Comparison of ENCODE assay signal across 9 cellular contexts in genomic region chr1:145079737-145080136, GRCh38. TPM values are rescaled to one million over a fixed set of nuclear protein-coding genes. Genes with fewer than 3 reads are reported as not detected.
DNase-seq lines count a peak whose midpoint lies in the region; ATAC-seq and TF ChIP-seq lines count a peak whose summit lies in the region.
"Not testable (repeated sequence)": the region's sequence is repeated elsewhere in the genome, so short reads cannot be mapped to it uniquely, and the experiment has no call there.
"Had no signal": no experiment of that assay in that cellular context is flagged by ENCODE, and none has a peak within 500 bp of the region (broad histone marks: within the 10 kb centered on the region; RNA-seq: fewer than 3 reads in every experiment).

No MANE protein-coding gene starts in this region.

- not testable (repeated sequence) for H3K36me3 ChIP-seq in left lung

- in situ Hi-C loops in KBM-7 (cut with MboI; ENCODE audit: low pct_unique_long_range_greater_than_20kb, low sequenced_read_pairs); SK-MEL-5 (cut with HindIII; ENCODE audit: low pct_unique_long_range_greater_than_20kb, low sequenced_read_pairs): not testable (repeated sequence)

- not testable (repeated sequence) for H3K4me1 ChIP-seq in left lung

- H3K27me3 Mint-ChIP-seq in naive B cell; stimulated activated naive B cell treated with anti-CD40 and anti-IgM and Interleukin-4, amounts not matched to agents 10 μg/mL and 1 μg/mL and 100 μg/mL, for 72 hours: not testable (repeated sequence)

- H3K9me3 Mint-ChIP-seq in naive B cell; stimulated activated naive B cell treated with anti-CD40 and anti-IgM and Interleukin-4, amounts not matched to agents 10 μg/mL and 1 μg/mL and 100 μg/mL, for 72 hours: not testable (repeated sequence)

- not testable (repeated sequence) for H3K36me3 Mint-ChIP-seq in naive B cell; stimulated activated naive B cell treated with anti-CD40 and anti-IgM and Interleukin-4, amounts not matched to agents 10 μg/mL and 1 μg/mL and 100 μg/mL, for 72 hours

- not testable (repeated sequence) for H3K4me3 Mint-ChIP-seq in naive B cell; stimulated activated naive B cell treated with anti-CD40 and anti-IgM and Interleukin-4, amounts not matched to agents 10 μg/mL and 1 μg/mL and 100 μg/mL, for 72 hours

- ATAC-seq in Right ventricle myocardium superior (ENCODE audit: poor library complexity), result peak; percentile 66
- ATAC-seq in left lung, result peak; percentile 26
- ATAC-seq in naive B cell (ENCODE audit: low read depth in 2 of 2), result peak; percentile 59 to 66
- peak; percentile 34 to 56 for ATAC-seq in stimulated activated naive B cell treated with anti-CD40 and anti-IgM and Interleukin-4, amounts not matched to agents 10 μg/mL and 1 μg/mL and 100 μg/mL, for 72 hours (replicated peaks)

- TF ChIP-seq CTCF in left lung (IDR thresholded peaks at IDR 0.05), result not testable (repeated sequence)

- H3K4me3 ChIP-seq in left lung, result not testable (repeated sequence)

- H3K27me3 ChIP-seq in left lung, result not testable (repeated sequence)

- not testable (repeated sequence) for H3K4me1 Mint-ChIP-seq in naive B cell; stimulated activated naive B cell treated with anti-CD40 and anti-IgM and Interleukin-4, amounts not matched to agents 10 μg/mL and 1 μg/mL and 100 μg/mL, for 72 hours

- intact Hi-C loops in Right ventricle myocardium superior (cut with DNase I); left lung (cut with DNase I): not testable (repeated sequence)

- H3K9me3 ChIP-seq in left lung, result not testable (repeated sequence)

- H3K27ac Mint-ChIP-seq in naive B cell; stimulated activated naive B cell treated with anti-CD40 and anti-IgM and Interleukin-4, amounts not matched to agents 10 μg/mL and 1 μg/mL and 100 μg/mL, for 72 hours: not testable (repeated sequence)

- peak; percentile 62 for DNase-seq in CD1c-positive myeloid dendritic cell (ENCODE audit: extremely low spot score)
- DNase-seq in KBM-7, result peak; percentile 79
- DNase-seq in NAMALWA (ENCODE audit: low spot score), result peak; percentile 4
- peak; percentile 0 for DNase-seq in SK-MEL-5 (ENCODE audit: low read depth, low spot score)
- not testable (repeated sequence) for DNase-seq in Right ventricle myocardium superior; left lung; naive B cell; stimulated activated naive B cell treated with anti-CD40 and anti-IgM and Interleukin-4, amounts not matched to agents 10 μg/mL and 1 μg/mL and 100 μg/mL, for 72 hours

- not testable (repeated sequence) for H3K27ac ChIP-seq in left lung

RNA-seq across cellular contexts. Expression of gene SRGAP2B, which starts 15.4 kb away (rescaled TPM):
- total RNA-seq in SK-MEL-5 (2014; rRNA removed; shearing (Covaris generic)), result 41.4 and 41.7 TPM in 2 replicates
- 43.2 and 59.1 TPM in 2 replicates for polyA plus RNA-seq in SK-MEL-5 (2015; cell fraction: cytosol; rRNA removed)
- 64.6 and 64.8 TPM in 2 replicates for polyA plus RNA-seq in SK-MEL-5 (2015; cell fraction: nucleus; rRNA removed)
- total RNA-seq in Right ventricle myocardium superior (9.9 TPM), left lung (10 to 100 TPM; 28.3 to 34.5 TPM)
- polyA plus RNA-seq in naive B cell (ENCODE audit: low read depth in 6 of 6), result 1 to 10 TPM in 4 of 6 donors, under 1 TPM in 1, not detected in 1; 0.92 to 3.6 (median 1.9) TPM

RNA-seq across cellular contexts. Expression of gene FAM72D, which starts 16.0 kb away (rescaled TPM):
- 5.8 TPM in 2 replicates for total RNA-seq in SK-MEL-5 (2014; rRNA removed; shearing (Covaris generic))
- polyA plus RNA-seq in SK-MEL-5 (2015; cell fraction: cytosol; rRNA removed), result 13.4 and 17.5 TPM in 2 replicates
- polyA plus RNA-seq in SK-MEL-5 (2015; cell fraction: nucleus; rRNA removed), result 21.1 and 23.8 TPM in 2 replicates
- total RNA-seq in Right ventricle myocardium superior, result 0.32 TPM
- under 1 TPM; 0.41 to 0.84 TPM for total RNA-seq in left lung
- not detected for polyA plus RNA-seq in naive B cell (ENCODE audit: low read depth in 6 of 6)
- total RNA-seq: CD4-positive, alpha-beta memory T cell had no signal
- polyA plus RNA-seq: CD4-positive, alpha-beta memory T cell had no signal
